9 cellular contexts compared by ENCODE assay signal in the genomic region with DNA sequence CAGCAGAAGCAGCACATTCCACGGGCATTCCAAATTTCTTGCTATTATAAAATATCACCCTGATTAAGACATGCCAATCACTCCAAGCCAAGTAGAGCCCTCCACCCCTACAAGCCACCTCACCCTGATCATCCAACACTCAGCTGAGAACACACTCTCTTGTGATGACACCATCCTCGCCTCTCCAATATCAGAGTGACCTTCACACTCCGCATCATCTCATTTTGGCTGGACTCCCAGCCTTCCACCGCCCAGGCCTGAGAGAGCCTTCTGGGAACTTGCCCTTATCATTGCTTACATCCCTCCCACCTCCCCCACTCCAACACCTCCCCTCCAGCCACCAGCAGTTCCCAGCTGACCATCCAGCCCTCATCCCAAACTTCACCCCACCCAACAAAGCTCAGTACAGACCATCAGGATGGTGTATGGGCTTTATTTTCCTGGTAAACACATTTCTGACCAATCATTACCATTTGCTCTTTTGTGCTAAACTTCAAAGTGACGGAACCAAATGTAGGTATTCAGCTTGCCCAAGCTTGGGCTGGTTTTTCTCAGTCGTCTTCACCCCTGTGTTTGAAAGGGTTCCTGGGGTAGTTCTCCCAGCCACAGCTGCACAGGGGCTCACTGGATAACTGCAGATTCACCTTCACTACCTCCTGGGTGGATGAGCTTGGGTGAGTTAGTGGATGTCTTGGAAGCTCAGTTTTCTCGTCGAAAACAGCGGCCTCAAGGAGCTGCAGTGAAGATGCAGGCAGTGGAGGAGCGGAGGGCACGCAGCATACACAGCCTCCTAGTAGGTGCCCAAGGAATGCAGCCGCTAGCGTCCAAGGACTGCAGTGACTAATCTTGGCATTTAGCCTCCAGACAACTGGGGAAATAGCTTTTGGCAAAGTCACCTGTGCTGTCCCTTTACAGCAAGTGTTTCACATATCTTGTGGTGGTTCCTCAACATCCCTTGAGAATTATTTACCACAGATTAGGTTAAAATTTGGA.
A peak's percentile ranks its signal among the peaks of the same experiment; 100 is the strongest.
DNase-seq lines count a peak whose midpoint lies in the region; ATAC-seq and TF ChIP-seq lines count a peak whose summit lies in the region.
"Had no signal": no experiment of that assay in that cellular context is flagged by ENCODE, and none has a peak within 500 bp of the region (broad histone marks: within the 10 kb centered on the region; RNA-seq: fewer than 3 reads in every experiment).

No MANE protein-coding gene starts in this region.

- H3K4me3 ChIP-seq in GM23248 (peak overlapping the region; percentile 24; the same call in 1 of the 2 replicates), retinal pigment epithelial cell (ENCODE audit: low read length) (no peak overlapping the region)

- H3K9me3 ChIP-seq in GM23248 (ENCODE audit: low read depth), result no peaks in the 10 kb centered on the region

- no peaks in the 10 kb centered on the region for H3K79me2 ChIP-seq in GM23248 (ENCODE audit: insufficient read depth)

- H3K4me2 ChIP-seq in GM23248 (ENCODE audit: unreplicated experiment), result peak overlapping the region; percentile 73

- no peaks in the 10 kb centered on the region for H3K27me3 ChIP-seq in GM23248 (replicated peaks; ENCODE audit: insufficient read depth)

- DNase-seq in GM23248, result peak; percentile 98
- peak; percentile 13 for DNase-seq in SW480 (ENCODE audit: low spot score)
- DNase-seq in Right ventricle myocardium inferior (ENCODE audit: missing footprints), result no peak
- peak; percentile 84 for DNase-seq in retinal pigment epithelial cell (ENCODE audit: low read depth)
- no peak for DNase-seq in caudate nucleus (lab: John Stamatoyannopoulos, UW)
- DNase-seq in NCI-H748 treated with DMSO at 0.1 percent for 48 hours (lab: John Stamatoyannopoulos, UW), result no peak
- DNase-seq: stimulated activated CD4-positive, alpha-beta T cell treated with anti-CD3 and anti-CD28 coated beads, Interleukin-2, amount 100 ng/mL, for 48 hours had no signal

- peaks cover 31% of the 10 kb centered on the region for H3K4me1 ChIP-seq in GM23248 (ENCODE audit: insufficient read depth)

- 40 to 44% methylated on average over 13 of the region's 13 CpGs for WGBS in GM23248 (ENCODE audit: low coverage in 1 of 2, low lambda C conversion rate in 2 of 2, missing lambda C conversion rate in 2 of 2), 2 experiments

- H4K20me1 ChIP-seq in GM23248 (ENCODE audit: insufficient read depth), result no peaks in the 10 kb centered on the region

- H3K27ac ChIP-seq in GM23248 (peak overlapping the region; percentile 82), caudate nucleus (ENCODE audit: low read depth, low read length) (no peak overlapping the region)

- ATAC-seq in Right ventricle myocardium inferior (peak; percentile 90), HG02763 (IDR thresholded peaks at IDR 0.05; ENCODE audit: unreplicated experiment) (no peak), HG02885 (IDR thresholded peaks at IDR 0.05; ENCODE audit: poor library complexity, unreplicated experiment) (no peak)

- in situ Hi-C loops in GM23248 (cut with MboI), result no loop called here

- H2AFZ ChIP-seq in GM23248, result no peak overlapping the region

- no peak for TF ChIP-seq CTCF in retinal pigment epithelial cell (conservative IDR thresholded peaks at IDR 0.05; ENCODE audit: low read depth, low read length)

- no peaks in the 10 kb centered on the region for H3K36me3 ChIP-seq in GM23248 (ENCODE audit: low read depth)

- no peaks in the 10 kb centered on the region for H3K9me2 ChIP-seq in GM23248 (ENCODE audit: insufficient read depth)

- H3F3A ChIP-seq in GM23248 (ENCODE audit: insufficient read depth), result peaks cover 22% of the 10 kb centered on the region

- peak overlapping the region; percentile 54 for H3K9ac ChIP-seq in GM23248

- intact Hi-C loops in Right ventricle myocardium inferior (cut with DNase I), result loop anchor here (1.0 to 10.0 kb wide), 4 partner anchors 19 to 320 kb away; partner anchors contain the start of gene ADAM10

Comparison
In these comparisons a context has a peak if more than half of its experiments do, and no peak if none do; other contexts are left out.
1. DNase-seq: peak in GM23248 (single experiment), SW480 (single experiment) and retinal pigment epithelial cell (single experiment); none in Right ventricle myocardium inferior (single experiment), caudate nucleus (0 of 61) and NCI-H748 treated with DMSO at 0.1 percent for 48 hours (single experiment).